ENCODE assay signal across 11 cellular contexts in the genomic region with DNA sequence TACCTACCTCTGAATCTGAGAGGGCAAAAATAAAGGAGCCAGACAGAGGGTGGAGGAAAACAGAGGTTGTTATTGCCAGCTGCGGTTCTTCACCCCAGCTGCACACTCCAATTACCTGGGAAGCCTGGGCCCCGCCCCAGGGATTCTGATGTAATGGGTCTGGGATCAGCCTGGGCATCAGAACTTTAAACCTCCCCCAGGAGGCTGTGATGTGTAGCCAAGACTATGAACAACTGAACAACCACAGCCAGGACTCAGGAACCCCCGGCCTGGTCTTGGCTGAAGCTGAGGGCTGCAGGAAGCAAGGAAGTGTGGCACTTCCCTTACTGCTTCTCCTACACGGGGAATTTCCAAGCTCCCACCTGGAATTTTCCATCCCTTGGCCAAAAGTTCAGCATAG.
DNase-seq lines count a peak whose midpoint lies in the region; ATAC-seq and TF ChIP-seq lines count a peak whose summit lies in the region.
"Had no signal": no experiment of that assay in that cellular context is flagged by ENCODE, and none has a peak within 500 bp of the region (broad histone marks: within the 10 kb centered on the region; RNA-seq: fewer than 3 reads in every experiment).

No MANE protein-coding gene starts in this region.

- peak overlapping the region in 1 of 2 donors; percentile 35 for H3K9ac ChIP-seq in colonic mucosa (ENCODE audit: low read depth in 2 of 2, low read length in 2 of 2)

- H3K4me3 ChIP-seq in SJCRH30, result no peak overlapping the region
- no peak overlapping the region for H3K4me3 ChIP-seq in right cardiac atrium (ENCODE audit: low read length)
- no peak overlapping the region for H3K4me3 ChIP-seq in colonic mucosa

- H3K36me3 ChIP-seq in SJCRH30 (no peaks in the 10 kb centered on the region), colonic mucosa (no peaks in the 10 kb centered on the region)

- H3K27me3 ChIP-seq in SJCRH30 (no peaks in the 10 kb centered on the region), right cardiac atrium (ENCODE audit: control insufficient read depth, insufficient read depth) (no peaks in the 10 kb centered on the region), colonic mucosa (no peaks in the 10 kb centered on the region)

- WGBS in right cardiac atrium, result 51% methylated on average over 4 of the region's 4 CpGs

- H3K27ac ChIP-seq in SJCRH30, result no peak overlapping the region
- no peak overlapping the region for H3K27ac ChIP-seq in right cardiac atrium (ENCODE audit: low read length)
- H3K27ac ChIP-seq in colonic mucosa, result no peak overlapping the region

- ATAC-seq in right cardiac atrium (peak; percentile 43 to 75), sciatic nerve (peak; percentile 63)
- ATAC-seq in activated CD4-positive, CD25-positive, alpha-beta regulatory T cell treated with anti-CD3 and anti-CD28 coated beads, Interleukin-2, amount 50 U/mL, for 24 hours, result no peak
- ATAC-seq: activated T-cell treated with anti-CD3 and anti-CD28 coated beads, Interleukin-2, amount 50 U/mL, for 72 hours had no signal

- no peak for TF ChIP-seq CTCF in colonic mucosa (IDR thresholded peaks at IDR 0.05)

- H3K4me1 ChIP-seq in SJCRH30, result peaks cover 22% of the 10 kb centered on the region
- peaks cover 10% of the 10 kb centered on the region for H3K4me1 ChIP-seq in right cardiac atrium (ENCODE audit: control insufficient read depth, insufficient read depth, low read length)
- no peaks in the 10 kb centered on the region for H3K4me1 ChIP-seq in colonic mucosa

- peak; percentile 27 for DNase-seq in HK-2 (ENCODE audit: unreplicated experiment)
- peak; percentile 22 to 45 for DNase-seq in SJCRH30
- no peak for DNase-seq in right cardiac atrium
- no peak for DNase-seq in sciatic nerve (ENCODE audit: low spot score)
- no peak for DNase-seq in NK-92 treated with Interleukin-12 subunit alpha and Interleukin-12 subunit beta, amount 100 ng/mL, for 24 hours (lab: John Stamatoyannopoulos, UW)
- DNase-seq in colonic mucosa, result no peak
- no peak for DNase-seq in pons (ENCODE audit: low spot score)
- DNase-seq: activated T-cell treated with anti-CD3 and anti-CD28 coated beads, Interleukin-2, amount 50 U/mL, for 72 hours; DMS53; NCI-H1694 had no signal

- no peaks in the 10 kb centered on the region for H3K9me3 ChIP-seq in SJCRH30 (replicated peaks)
- no peaks in the 10 kb centered on the region for H3K9me3 ChIP-seq in right cardiac atrium (ENCODE audit: control insufficient read depth, low read length)
- H3K9me3 ChIP-seq in colonic mucosa, result no peaks in the 10 kb centered on the region

- intact Hi-C loops in right cardiac atrium (cut with DNase I), result loop anchor here in 1 of 4 donors (10.0 kb wide), 1 partner anchor 55 kb away; no protein-coding TSS in a partner anchor
- intact Hi-C loops in sciatic nerve (cut with DNase I), result no loop called here
- intact Hi-C loops in colonic mucosa (cut with DNase I), result no loop called here

Comparison
In these comparisons a context has a peak if more than half of its experiments do, and no peak if none do; other contexts are left out.
1. DNase-seq: peak in HK-2 (single experiment) and SJCRH30 (2 of 2); none in right cardiac atrium (0 of 3), sciatic nerve (single experiment), NK-92 treated with Interleukin-12 subunit alpha and Interleukin-12 subunit beta, amount 100 ng/mL, for 24 hours (single experiment), colonic mucosa (single experiment) and pons (single experiment).
2. ATAC-seq: peak in right cardiac atrium (2 of 2) and sciatic nerve (single experiment); none in activated CD4-positive, CD25-positive, alpha-beta regulatory T cell treated with anti-CD3 and anti-CD28 coated beads, Interleukin-2, amount 50 U/mL, for 24 hours (0 of 2).